In the genomic region with DNA sequence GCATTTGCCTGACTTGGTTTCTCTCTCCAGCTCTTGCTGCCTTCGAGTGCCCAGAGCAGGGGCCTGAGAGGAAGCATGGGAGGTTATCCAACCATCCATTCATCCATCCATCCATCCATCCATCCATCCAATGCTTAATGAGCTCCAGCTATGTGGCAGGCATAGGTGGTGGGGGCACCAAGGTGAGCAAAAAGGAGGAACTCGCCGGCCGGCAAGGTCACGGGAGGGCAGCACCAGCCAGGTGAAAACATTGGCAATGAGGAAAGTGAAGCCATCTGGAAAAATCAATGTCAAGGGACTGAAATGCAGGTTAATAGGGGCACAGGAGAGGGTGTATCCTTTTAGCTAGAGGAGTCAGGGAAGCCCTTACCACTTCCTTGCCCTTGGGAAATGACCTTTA, we compare ENCODE assay signal across 15 cellular contexts. TPM values are rescaled to one million over a fixed set of nuclear protein-coding genes. Genes with fewer than 3 reads are reported as not detected.
DNase-seq lines count a peak whose midpoint lies in the region; TF ChIP-seq lines count a peak whose summit lies in the region.
"Had no signal": no experiment of that assay in that cellular context is flagged by ENCODE, and none has a peak within 500 bp of the region (broad histone marks: within the 10 kb centered on the region; RNA-seq: fewer than 3 reads in every experiment).

No MANE protein-coding gene starts in this region.

- H3K9ac ChIP-seq in neural progenitor cell: no peak overlapping the region

- no peaks in the 10 kb centered on the region for H3K36me3 Mint-ChIP-seq in neural progenitor cell
- H3K36me3 Mint-ChIP-seq in CD14-positive monocyte: no peaks in the 10 kb centered on the region
- no peaks in the 10 kb centered on the region for H3K36me3 Mint-ChIP-seq in HFFc6 (ENCODE audit: low read depth)
- H3K36me3 Mint-ChIP-seq: CD4-positive, CD25-positive, alpha-beta regulatory T cell had no signal

- intact Hi-C loops in CD14-positive monocyte (cut with micrococcal nuclease): no loop called here

- H3K27me3 ChIP-seq in cardiac muscle cell (no peaks in the 10 kb centered on the region), right atrium auricular region (no peaks in the 10 kb centered on the region), neural progenitor cell (no peaks in the 10 kb centered on the region)

- H3K4me1 Mint-ChIP-seq in neural progenitor cell: peaks cover 34% of the 10 kb centered on the region
- H3K4me1 Mint-ChIP-seq in CD14-positive monocyte: no peaks in the 10 kb centered on the region
- H3K4me1 Mint-ChIP-seq in HFFc6 (ENCODE audit: low read depth): no peaks in the 10 kb centered on the region
- H3K4me1 Mint-ChIP-seq: B cell had no signal

- H3K9me3 ChIP-seq in cardiac muscle cell (ENCODE audit: low read depth): no peaks in the 10 kb centered on the region
- no peaks in the 10 kb centered on the region for H3K9me3 ChIP-seq in right atrium auricular region
- no peaks in the 10 kb centered on the region for H3K9me3 ChIP-seq in neural progenitor cell (ENCODE audit: low read depth)

- H4K20me1 ChIP-seq in neural progenitor cell (ENCODE audit: low read depth): no peaks in the 10 kb centered on the region

- no peak overlapping the region for H3K4me2 ChIP-seq in neural progenitor cell
- H3K4me2 ChIP-seq: GM23338 had no signal

- no peak overlapping the region for H2AFZ ChIP-seq in neural progenitor cell (replicated peaks)
- H2AFZ ChIP-seq: GM23338 had no signal

- H3K4me3 Mint-ChIP-seq in neural progenitor cell (no peak overlapping the region), CD14-positive monocyte (no peak overlapping the region), HFFc6 (no peak overlapping the region)
- H3K4me3 Mint-ChIP-seq: B cell; CD4-positive, CD25-positive, alpha-beta regulatory T cell; GM23338 had no signal

- no peak for DNase-seq in cardiac muscle cell (ENCODE audit: low read depth in 1 of 2, low spot score in 1 of 2)
- no peak for DNase-seq in right atrium auricular region (ENCODE audit: low spot score)
- peak; percentile 41 for DNase-seq in DMS79 (lab: John Stamatoyannopoulos, UW)
- DNase-seq in neural progenitor cell (ENCODE audit: low spot score): no peak
- no peak for DNase-seq in CD14-positive monocyte (ENCODE audit: low spot score)
- no peak for DNase-seq in NCI-H2081 treated with DMSO at 0.1 percent for 48 hours (lab: John Stamatoyannopoulos, UW)
- no peak for DNase-seq in HFFc6
- DNase-seq: CD4-positive, CD25-positive, alpha-beta regulatory T cell; DMS53; H7; IMR-90 had no signal

- H3K4me3 ChIP-seq in cardiac muscle cell (no peak overlapping the region), right atrium auricular region (no peak overlapping the region), neural progenitor cell (no peak overlapping the region)
- H3K4me3 ChIP-seq: GM12878, GM23338 had no signal

- H3K27ac ChIP-seq in cardiac muscle cell (peak overlapping the region; percentile 97), right atrium auricular region (no peak overlapping the region), neural progenitor cell (no peak overlapping the region)

- H3K36me3 ChIP-seq in cardiac muscle cell (no peaks in the 10 kb centered on the region), right atrium auricular region (no peaks in the 10 kb centered on the region), neural progenitor cell (no peaks in the 10 kb centered on the region)

- no peaks in the 10 kb centered on the region for H3K79me2 ChIP-seq in neural progenitor cell (ENCODE audit: low read depth)

- TF ChIP-seq CTCF in cardiac muscle cell (IDR thresholded peaks at IDR 0.05; ENCODE audit: low read depth, low read length): no peak
- TF ChIP-seq CTCF in right atrium auricular region (IDR thresholded peaks at IDR 0.05): no peak
- no peak for TF ChIP-seq CTCF in neural progenitor cell (IDR thresholded peaks at IDR 0.05)
- TF ChIP-seq CTCF in CD14-positive monocyte (IDR thresholded peaks at IDR 0.05): no peak
- no peak for TF ChIP-seq CTCF in HFFc6 (IDR thresholded peaks at IDR 0.05)

- peaks cover 16% of the 10 kb centered on the region for H3K27me3 Mint-ChIP-seq in neural progenitor cell (ENCODE audit: insufficient read depth, low read depth)
- peaks cover 2 to 5% (median 3%) of the 10 kb centered on the region in 3 donors for H3K27me3 Mint-ChIP-seq in CD14-positive monocyte (ENCODE audit: low read depth in 3 of 3)
- peaks cover 64% of the 10 kb centered on the region for H3K27me3 Mint-ChIP-seq in HFFc6 (ENCODE audit: insufficient read depth)

- H3F3A ChIP-seq in neural progenitor cell (ENCODE audit: low read depth): no peaks in the 10 kb centered on the region

- H3K9me3 Mint-ChIP-seq in neural progenitor cell (no peaks in the 10 kb centered on the region), CD14-positive monocyte (no peaks in the 10 kb centered on the region), HFFc6 (no peaks in the 10 kb centered on the region)
- H3K9me3 Mint-ChIP-seq: CD4-positive, CD25-positive, alpha-beta regulatory T cell; GM23338 had no signal

- H3K27ac Mint-ChIP-seq in neural progenitor cell (peak overlapping the region; percentile 29), CD14-positive monocyte (no peak overlapping the region), HFFc6 (no peak overlapping the region)
- H3K27ac Mint-ChIP-seq: B cell, GM23338 had no signal

- H3K4me1 ChIP-seq in cardiac muscle cell (ENCODE audit: low read depth) (peaks cover 83% of the 10 kb centered on the region), right atrium auricular region (no peaks in the 10 kb centered on the region), neural progenitor cell (peaks cover 11% of the 10 kb centered on the region)

RNA-seq across cellular contexts. Expression of a gene that starts 18.2 kb away (rescaled TPM):
- total RNA-seq in cardiac muscle cell: 1,502 and 2,409 TPM in 2 replicates
- polyA plus RNA-seq in cardiac muscle cell: 1,563 and 2,826 TPM in 2 replicates
- total RNA-seq in right atrium auricular region: 10 to 100 TPM; 15.2 to 34.2 TPM
- 10.5 and 27.4 TPM in 2 replicates for total RNA-seq in neural progenitor cell (ENCODE audit: low replicate concordance)
- polyA plus RNA-seq in CD14-positive monocyte: under 1 TPM in 1 of 2 donors, not detected in 1; 0.09 TPM
- total RNA-seq in HFFc6 (2021; fragmentation: NEBNext Ultra II Directional; extraction: Animal tissue kit (Norgen Biotek cat#: 25700)): 10 to 100 TPM; 24.4 to 28.9 (median 24.9) TPM

RNA-seq across cellular contexts. Expression of a gene that starts 31.9 kb away (rescaled TPM):
- total RNA-seq in cardiac muscle cell (41.3 and 51.9 TPM in 2 replicates), right atrium auricular region (10 to 100 TPM; 11.2 to 15.1 TPM), neural progenitor cell (ENCODE audit: low replicate concordance) (3.9 and 12.8 TPM in 2 replicates)
- polyA plus RNA-seq in cardiac muscle cell (30.1 and 43.8 TPM in 2 replicates), CD14-positive monocyte (not detected)
- total RNA-seq in HFFc6 (2021; fragmentation: NEBNext Ultra II Directional; extraction: Animal tissue kit (Norgen Biotek cat#: 25700)): 1 to 10 TPM; 3.6 to 4.6 (median 4.1) TPM

RNA-seq across cellular contexts. Expression of a gene that starts 38.0 kb away (rescaled TPM):
- total RNA-seq in cardiac muscle cell (not detected in 2 replicates), right atrium auricular region (under 1 TPM; 0.08 to 0.44 TPM), neural progenitor cell (ENCODE audit: low replicate concordance) (2.2 and 3.1 TPM in 2 replicates)
- polyA plus RNA-seq in cardiac muscle cell (0.05 TPM in 1 of 2 replicates, not detected in the other), CD14-positive monocyte (1 to 10 TPM in 1 of 2 donors, under 1 TPM in 1; 0.97 to 1.2 TPM)
- total RNA-seq in HFFc6 (2021; fragmentation: NEBNext Ultra II Directional; extraction: Animal tissue kit (Norgen Biotek cat#: 25700)): not detected
- total RNA-seq: G401, IMR-90 had no signal
- polyA plus RNA-seq: IMR-90 had no signal

RNA-seq across cellular contexts. Expression of a gene that starts 42.0 kb away (rescaled TPM):
- total RNA-seq in cardiac muscle cell (126 and 164 TPM in 2 replicates), right atrium auricular region (10 to 100 TPM; 76.8 to 86.3 TPM), neural progenitor cell (ENCODE audit: low replicate concordance) (58.4 and 97.4 TPM in 2 replicates)
- polyA plus RNA-seq in cardiac muscle cell (80.0 and 83.5 TPM in 2 replicates), CD14-positive monocyte (10 to 100 TPM; 22.6 to 24.4 TPM)
- total RNA-seq in HFFc6 (2021; fragmentation: NEBNext Ultra II Directional; extraction: Animal tissue kit (Norgen Biotek cat#: 25700)): 10 to 100 TPM; 66.0 to 79.4 (median 71.3) TPM

RNA-seq across cellular contexts. Expression of a gene that starts 57.2 kb away (rescaled TPM):
- 111 and 115 TPM in 2 replicates for total RNA-seq in cardiac muscle cell
- 147 and 152 TPM in 2 replicates for polyA plus RNA-seq in cardiac muscle cell
- 100 to 1,000 TPM; 106 to 153 TPM for total RNA-seq in right atrium auricular region
- 20.2 and 20.3 TPM in 2 replicates for total RNA-seq in neural progenitor cell (ENCODE audit: low replicate concordance)
- polyA plus RNA-seq in CD14-positive monocyte: 10 to 100 TPM; 32.7 to 38.4 TPM
- total RNA-seq in HFFc6 (2021; fragmentation: NEBNext Ultra II Directional; extraction: Animal tissue kit (Norgen Biotek cat#: 25700)): 10 to 100 TPM; 28.0 to 34.2 (median 30.7) TPM

Comparison
In these comparisons a context has a peak if more than half of its experiments do, and no peak if none do; other contexts are left out.
1. RNA of a gene that starts 18.2 kb away (total RNA-seq): 1,502 to 2,409 TPM in cardiac muscle cell; 15.2 to 34.2 TPM in right atrium auricular region, 24.4 to 28.9 TPM in HFFc6 and 10.5 to 27.4 TPM in neural progenitor cell; every median in the first group is over 10 times any median in the second.